In the genomic region with DNA sequence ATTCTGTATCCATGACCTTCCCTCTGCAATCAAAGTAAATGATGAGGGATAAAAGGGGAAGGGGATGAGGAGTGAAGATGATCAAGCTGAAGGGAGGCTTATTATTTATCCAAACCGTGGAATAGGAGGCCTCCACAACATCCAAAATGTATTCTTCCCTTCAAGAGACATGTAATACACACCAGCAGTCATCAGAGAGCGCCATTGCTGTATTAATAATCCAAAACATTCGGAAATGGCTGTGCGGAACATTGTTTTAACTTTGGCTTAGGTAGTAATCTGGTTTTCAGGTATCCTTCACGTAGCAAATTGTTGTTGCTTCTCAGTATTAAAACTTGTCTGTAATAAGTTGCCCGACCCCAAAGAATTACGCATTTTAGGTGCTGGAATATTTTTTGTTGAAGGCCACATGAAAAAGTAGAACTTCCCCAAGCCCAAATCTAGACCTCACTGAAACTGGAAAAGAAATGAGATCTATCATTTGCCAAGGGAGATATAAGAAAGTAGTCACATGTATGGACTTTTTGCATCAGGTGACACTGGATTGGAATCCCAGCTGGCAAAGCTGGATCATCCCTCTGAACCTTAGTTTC, we compare ENCODE assay signal across 8 cellular contexts. TPM values are rescaled to one million over a fixed set of nuclear protein-coding genes. Genes with fewer than 3 reads are reported as not detected.
DNase-seq lines count a peak whose midpoint lies in the region; ATAC-seq and TF ChIP-seq lines count a peak whose summit lies in the region.

No MANE protein-coding gene starts in this region.

- no peak for ATAC-seq in lower lobe of right lung
- ATAC-seq in GM19395 (IDR thresholded peaks at IDR 0.05; ENCODE audit: unreplicated experiment): no peak

- intact Hi-C loops in cardiac septum (cut with DNase I) (loop anchor here (5.0 kb wide), 1 partner anchor 693 kb away; no protein-coding TSS in a partner anchor), lower lobe of right lung (cut with DNase I) (loop anchor here (5.0 kb wide), 1 partner anchor 353 kb away; no protein-coding TSS in a partner anchor), testis (cut with DNase I; ENCODE audit: low total_unique reads) (loop anchor here (5.0 kb wide), 1 partner anchor 353 kb away; no protein-coding TSS in a partner anchor)

- no peaks in the 10 kb centered on the region for H3K9me3 ChIP-seq in cardiac muscle cell (ENCODE audit: low read depth)
- no peaks in the 10 kb centered on the region for H3K9me3 ChIP-seq in lower lobe of right lung
- no peaks in the 10 kb centered on the region for H3K9me3 ChIP-seq in testis

- TF ChIP-seq CTCF in cardiac muscle cell (IDR thresholded peaks at IDR 0.05; ENCODE audit: low read depth, low read length): peak; percentile 71
- peak; percentile 68 for TF ChIP-seq CTCF in cardiac fibroblast (IDR thresholded peaks at IDR 0.05; ENCODE audit: low read depth, low read length)
- TF ChIP-seq CTCF in lower lobe of right lung (IDR thresholded peaks at IDR 0.05): peak; percentile 82
- TF ChIP-seq CTCF in testis (IDR thresholded peaks at IDR 0.05): peak; percentile 59 to 78 (median 74)

- peaks cover 15% of the 10 kb centered on the region for H3K4me1 ChIP-seq in cardiac muscle cell (ENCODE audit: low read depth)
- peaks cover 22% of the 10 kb centered on the region for H3K4me1 ChIP-seq in lower lobe of right lung
- H3K4me1 ChIP-seq in testis: peaks cover 23% of the 10 kb centered on the region

- WGBS in testis, 2 donors: 30 to 43% methylated on average over 7 of the region's 7 CpGs

- H3K27me3 ChIP-seq in cardiac muscle cell: no peaks in the 10 kb centered on the region
- H3K27me3 ChIP-seq in lower lobe of right lung (ENCODE audit: low read depth): no peaks in the 10 kb centered on the region
- H3K27me3 ChIP-seq in testis: no peaks in the 10 kb centered on the region

- DNase-seq in cardiac muscle cell (ENCODE audit: low read depth in 1 of 2, low spot score in 1 of 2) (peak; percentile 68 to 74), cardiac septum (ENCODE audit: low spot score) (no peak), MV-4-11 (lab: John Stamatoyannopoulos, UW) (peak; percentile 28), T follicular helper cell (ENCODE audit: low read depth) (peak; percentile 34), cardiac fibroblast (ENCODE audit: low read depth in 2 of 2) (peak; percentile 70 to 73), lower lobe of right lung (no peak), testis (peak; percentile 64)

- no peak overlapping the region for H3K4me3 ChIP-seq in cardiac muscle cell
- no peak overlapping the region for H3K4me3 ChIP-seq in cardiac fibroblast (replicated peaks in 1 of 2; ENCODE audit: low read depth in 2 of 2, low read length in 2 of 2)
- no peak overlapping the region for H3K4me3 ChIP-seq in lower lobe of right lung
- no peak overlapping the region for H3K4me3 ChIP-seq in testis

- H3K36me3 ChIP-seq in cardiac muscle cell: no peaks in the 10 kb centered on the region
- H3K36me3 ChIP-seq in lower lobe of right lung: no peaks in the 10 kb centered on the region
- no peaks in the 10 kb centered on the region for H3K36me3 ChIP-seq in testis (ENCODE audit: low read depth, missing control alignments)

- no peak overlapping the region for H3K27ac ChIP-seq in cardiac muscle cell
- H3K27ac ChIP-seq in lower lobe of right lung: no peak overlapping the region
- H3K27ac ChIP-seq in testis: no peak overlapping the region

- no peak for TF ChIP-seq POLR2A in testis (IDR thresholded peaks at IDR 0.05)

RNA-seq across cellular contexts. Expression of gene BOD1, which starts 2.6 kb away (rescaled TPM):
- total RNA-seq in cardiac muscle cell (94.9 and 96.3 TPM in 2 replicates), cardiac septum (44.9 TPM), lower lobe of right lung (35.0 TPM), testis (10 to 100 TPM; 59.4 to 70.1 TPM)
- polyA plus RNA-seq in cardiac muscle cell (80.5 and 101 TPM in 2 replicates), testis (ENCODE audit: insufficient read depth, low read depth, low replicate concordance) (88.1 TPM)

Comparison
In these comparisons a context has a peak if more than half of its experiments do, and no peak if none do; other contexts are left out.
1. DNase-seq: peak in cardiac muscle cell (2 of 2), MV-4-11 (single experiment), T follicular helper cell (single experiment), cardiac fibroblast (2 of 2) and testis (single experiment); none in cardiac septum (single experiment) and lower lobe of right lung (single experiment).
2. Peak in every context shown above with its lines, with median percentiles within 50 percentile points of each other: CTCF ChIP-seq.